8 cellular contexts compared by ENCODE assay signal in genomic region chr12:57941165-57941894, GRCh38. TPM values are rescaled to one million over a fixed set of nuclear protein-coding genes. Genes with fewer than 3 reads are reported as not detected.
A peak's percentile ranks its signal among the peaks of the same experiment; 100 is the strongest.
DNase-seq lines count a peak whose midpoint lies in the region; ATAC-seq and TF ChIP-seq lines count a peak whose summit lies in the region.

TSS of gene ATP23 (plus strand) at chr12:57941567. CDS start at chr12:57941702, 135 bp downstream.

- no peaks in the 10 kb centered on the region for H3K9me3 Mint-ChIP-seq in activated T-cell treated with anti-CD3 and anti-CD28 coated beads, Interleukin-2, amount 50 U/mL, for 4 hours

- H3K4me3 ChIP-seq in muscle layer of duodenum (ENCODE audit: low read depth in 1 of 2, low read length in 2 of 2), result peak within 1 kb of the TSS; percentile 81 to 89

- no peaks in the 10 kb centered on the region for H3K36me3 Mint-ChIP-seq in activated T-cell treated with anti-CD3 and anti-CD28 coated beads, Interleukin-2, amount 50 U/mL, for 4 hours (ENCODE audit: insufficient read depth)

- peak within 1 kb of the TSS; percentile 87 for H3K27ac ChIP-seq in muscle layer of duodenum (ENCODE audit: low read length)

- H3K27me3 ChIP-seq in muscle layer of duodenum (ENCODE audit: low read depth, low read length), result peaks cover 3% of the 10 kb centered on the region

- no peaks in the 10 kb centered on the region for H3K27me3 Mint-ChIP-seq in activated T-cell treated with anti-CD3 and anti-CD28 coated beads, Interleukin-2, amount 50 U/mL, for 4 hours (ENCODE audit: low read depth)

- ATAC-seq in GM21737 (IDR thresholded peaks at IDR 0.05; ENCODE audit: unreplicated experiment), result peak; percentile 79
- peak; percentile 91 to 94 for ATAC-seq in activated T-cell treated with anti-CD3 and anti-CD28 coated beads, Interleukin-2, amount 50 U/mL, for 4 hours
- ATAC-seq in esophagus mucosa, result peak; percentile 93

- no peaks in the 10 kb centered on the region for H3K9me3 ChIP-seq in muscle layer of duodenum (ENCODE audit: control insufficient read depth in 1 of 2, low read length in 2 of 2)

- peak within 1 kb of the TSS; percentile 93 for H3K4me3 Mint-ChIP-seq in activated T-cell treated with anti-CD3 and anti-CD28 coated beads, Interleukin-2, amount 50 U/mL, for 4 hours

- no peaks in the 10 kb centered on the region for H3K36me3 ChIP-seq in muscle layer of duodenum (ENCODE audit: control insufficient read depth in 1 of 2, insufficient read depth in 2 of 2, low read length in 2 of 2)

- peaks cover 36% of the 10 kb centered on the region for H3K4me1 Mint-ChIP-seq in activated T-cell treated with anti-CD3 and anti-CD28 coated beads, Interleukin-2, amount 50 U/mL, for 4 hours (ENCODE audit: low read depth)

- peaks cover 3 to 18% of the 10 kb centered on the region in 2 donors for H3K4me1 ChIP-seq in muscle layer of duodenum (ENCODE audit: control insufficient read depth in 1 of 2, insufficient read depth in 2 of 2, low read length in 2 of 2)

- DNase-seq in DMS53 treated with DMSO at 0.1 percent for 48 hours (lab: John Stamatoyannopoulos, UW; ENCODE audit: unreplicated experiment) (peak; percentile 96), KG1 (lab: John Stamatoyannopoulos, UW) (peak; percentile 36)
- peak; percentile 80 for DNase-seq in activated T-cell treated with anti-CD3 and anti-CD28 coated beads, Interleukin-2, amount 50 U/mL, for 4 hours
- DNase-seq in stimulated activated CD8-positive, alpha-beta memory T cell treated with anti-CD3 and anti-CD28 coated beads, Interleukin-7, amount 100 ng/mL, for 24 hours (ENCODE audit: low read depth), result peak; percentile 70

TF ChIP-seq in PFSK-1, 5 proteins besides CTCF, POLR2A, EP300 and RAD21:
- peak; percentile 50; the same call in 1 of the 2 replicates for TF ChIP-seq SIN3A (IDR thresholded peaks at IDR 0.05; ENCODE audit: borderline replicate concordance, insufficient read depth, low read length)
- peak; percentile 97 for TF ChIP-seq POLR2AphosphoS5 (IDR thresholded peaks at IDR 0.05; ENCODE audit: low read depth, low read length)
- no peak for TF ChIP-seq REST (IDR thresholded peaks at IDR 0.05; ENCODE audit: insufficient read depth in 1 of 2, low read depth in 2 of 2, low read length in 2 of 2)
- TF ChIP-seq FOXP2 (optimal IDR thresholded peaks at IDR 0.05; ENCODE audit: borderline replicate concordance, extremely low read depth, extremely low read length, insufficient read depth), result peak; percentile 85
- TF ChIP-seq TAF1 (IDR thresholded peaks at IDR 0.05; ENCODE audit: borderline replicate concordance, insufficient read depth, low read length), result peak; percentile 86

RNA-seq across cellular contexts. Expression of gene ATP23, which starts in this region (rescaled TPM):
- 6.7 TPM for polyA plus RNA-seq in PFSK-1 (2012; ENCODE audit: insufficient read length, low read depth)
- total RNA-seq in activated T-cell treated with anti-CD3 and anti-CD28 coated beads, Interleukin-2, amount 50 U/mL, for 4 hours, result 1 to 10 TPM; 3.3 to 7.0 (median 5.9) TPM
- 7.6 TPM for total RNA-seq in esophagus mucosa

Comparison
In these comparisons a context has a peak if more than half of its experiments do, and no peak if none do; other contexts are left out.
1. Peak in every context shown above with its lines: DNase-seq, ATAC-seq, H3K4me3 ChIP-seq and H3K27ac ChIP-seq.
2. DNase-seq: peak in every context shown above with its lines; median percentile 96 in DMS53 treated with DMSO at 0.1 percent for 48 hours; 80 in activated T-cell treated with anti-CD3 and anti-CD28 coated beads, Interleukin-2, amount 50 U/mL, for 4 hours; 70 in stimulated activated CD8-positive, alpha-beta memory T cell treated with anti-CD3 and anti-CD28 coated beads, Interleukin-7, amount 100 ng/mL, for 24 hours; 36 in KG1.